In genomic region chr1:64909021-64909420, GRCh38 we compare ENCODE assay signal across 21 cellular contexts. TPM values are rescaled to one million over a fixed set of nuclear protein-coding genes. Genes with fewer than 3 reads are reported as not detected.
DNase-seq lines count a peak whose midpoint lies in the region; ATAC-seq and TF ChIP-seq lines count a peak whose summit lies in the region.
"Had no signal": no experiment of that assay in that cellular context is flagged by ENCODE, and none has a peak within 500 bp of the region (broad histone marks: within the 10 kb centered on the region; RNA-seq: fewer than 3 reads in every experiment).

No MANE protein-coding gene starts in this region.

- TF ChIP-seq CTCF in mammary epithelial cell (conservative IDR thresholded peaks at IDR 0.05 in 1 of 2, IDR thresholded peaks at IDR 0.05 in 1 of 2; ENCODE audit: extremely low read depth in 1 of 2, insufficient read depth in 1 of 2, low read depth in 1 of 2, low read length in 2 of 2): no peak

- H3K9ac ChIP-seq in BLaER1 treated with 17β-estradiol and CSF1 and Interleukin-3, amounts not matched to agents 10 nM and 100 nM: peak overlapping the region in 3 of 11 experiments; percentile 7 to 28 (median 16); a peak in 1 of 22 replicates
- no peak overlapping the region for H3K9ac ChIP-seq in mammary epithelial cell (ENCODE audit: insufficient read depth, low read length)

- dilution Hi-C loops in mammary epithelial cell (cut with HindIII; ENCODE audit: low sequenced_read_pairs): loop anchor here (5.0 kb wide), 1 partner anchor 78 kb away; no protein-coding TSS in a partner anchor

- BruUV-seq in mammary epithelial cell (replicated peaks; lab: Mats Ljungman, UMichigan): no TSS peak

- H3K27me3 ChIP-seq in BLaER1 treated with 17β-estradiol and CSF1 and Interleukin-3, amounts not matched to agents 10 nM and 100 nM: no peaks in the 10 kb centered on the region
- no peaks in the 10 kb centered on the region for H3K27me3 ChIP-seq in mammary epithelial cell (ENCODE audit: insufficient read depth, low read length)
- H3K27me3 ChIP-seq: foreskin keratinocyte, hepatocyte had no signal

- peaks cover 41 to 97% (median 78%) of the 10 kb centered on the region in 11 experiments for H4K20me1 ChIP-seq in BLaER1 treated with 17β-estradiol and CSF1 and Interleukin-3, amounts not matched to agents 10 nM and 100 nM
- no peaks in the 10 kb centered on the region for H4K20me1 ChIP-seq in mammary epithelial cell (ENCODE audit: insufficient read depth, low read length)

- DNase-seq in DMS 273 (lab: John Stamatoyannopoulos, UW; ENCODE audit: unreplicated experiment) (peak; percentile 8), DMS 273 treated with DMSO at 0.1 percent for 48 hours (lab: John Stamatoyannopoulos, UW) (no peak), T-cell (no peak), naive B cell (no peak), caudate nucleus (lab: John Stamatoyannopoulos, UW) (no peak), mammary epithelial cell (no peak), cortex of kidney (lab: John Stamatoyannopoulos, UW) (no peak)
- DNase-seq: activated CD4-positive, alpha-beta T cell treated with anti-CD3 and anti-CD28 coated beads, Interleukin-2, amount 50 U/mL, for 48 hours; activated naive CD4-positive, alpha-beta T cell treated with anti-CD3 and anti-CD28 coated beads, Interleukin-2, amount 50 U/mL, for 16 hours; foreskin keratinocyte; NCI-H1105 treated with DMSO at 0.1 percent for 48 hours; NCI-H2107; stimulated activated CD4-positive, alpha-beta T cell treated with anti-CD3 and anti-CD28 coated beads, Interleukin-4, amount 100 ng/mL, for 1 hour; SW 1271 had no signal

- in situ Hi-C loops in mammary epithelial cell (cut with MboI; ENCODE audit: low sequenced_read_pairs in 2 of 2): no loop called here

- ATAC-seq in T-cell (replicated peaks in 1 of 4) (no peak), naive B cell (ENCODE audit: low read depth in 2 of 2) (no peak)
- ATAC-seq: foreskin keratinocyte had no signal

- peak overlapping the region in 2 of 3 donors; percentile 24 to 32 for H3K4me3 Mint-ChIP-seq in T-cell
- peak overlapping the region in 4 of 8 donors; percentile 21 to 37 (median 30) for H3K4me3 Mint-ChIP-seq in naive B cell
- H3K4me3 Mint-ChIP-seq: nephron had no signal

- H3K27me3 Mint-ChIP-seq in T-cell: no peaks in the 10 kb centered on the region
- H3K27me3 Mint-ChIP-seq in naive B cell: no peaks in the 10 kb centered on the region
- H3K27me3 Mint-ChIP-seq: progenitor cell of endocrine pancreas had no signal

- no peak overlapping the region for H2AFZ ChIP-seq in mammary epithelial cell (ENCODE audit: low read depth, low read length)
- H2AFZ ChIP-seq: hepatocyte had no signal

- H3K27ac Mint-ChIP-seq in T-cell (peak overlapping the region in 1 of 2 donors; percentile 29), naive B cell (peak overlapping the region; percentile 17 to 97 (median 72))
- H3K27ac Mint-ChIP-seq: nephron, progenitor cell of endocrine pancreas had no signal

- no peaks in the 10 kb centered on the region for H3K9me3 Mint-ChIP-seq in T-cell
- peaks cover 0 to 2% (median 0%) of the 10 kb centered on the region in 7 donors for H3K9me3 Mint-ChIP-seq in naive B cell
- H3K9me3 Mint-ChIP-seq: nephron had no signal

- no peak overlapping the region for H3K27ac ChIP-seq in BLaER1 treated with 17β-estradiol and CSF1 and Interleukin-3, amounts not matched to agents 10 nM and 100 nM
- H3K27ac ChIP-seq in caudate nucleus (ENCODE audit: low read depth, low read length) (no peak overlapping the region), mammary epithelial cell (ENCODE audit: insufficient read depth, low read depth, low read length) (no peak overlapping the region)
- H3K27ac ChIP-seq: 22Rv1, foreskin keratinocyte, hepatocyte had no signal

- H3K36me3 Mint-ChIP-seq in T-cell (no peaks in the 10 kb centered on the region), naive B cell (no peaks in the 10 kb centered on the region)

- WGBS in mammary epithelial cell (ENCODE audit: low coverage, missing lambda C conversion rate): 99% methylated on average over 7 of the region's 7 CpGs

- intact Hi-C loops in mammary epithelial cell (cut with micrococcal nuclease): no loop called here

- no peak overlapping the region for H3K4me3 ChIP-seq in BLaER1 treated with 17β-estradiol and CSF1 and Interleukin-3, amounts not matched to agents 10 nM and 100 nM
- no peak overlapping the region for H3K4me3 ChIP-seq in mammary epithelial cell (replicated peaks in 1 of 3; ENCODE audit: insufficient read depth in 1 of 3, low read depth in 2 of 3, low read length in 3 of 3)
- H3K4me3 ChIP-seq: hepatocyte, lung, smooth muscle cell had no signal

- H3K4me1 Mint-ChIP-seq in T-cell: peaks cover 98% of the 10 kb centered on the region in 3 donors
- peaks cover 80 to 93% (median 88%) of the 10 kb centered on the region in 3 donors for H3K4me1 Mint-ChIP-seq in naive B cell

- CTCF ChIA-PET in T-cell (lab: Charles Lee) (interaction anchor here in 1 of 2 donors (0.9 kb wide), 1 partner anchor 9 kb away, joined by 3 read pairs; no protein-coding TSS in a partner anchor), mammary epithelial cell (lab: Charles Lee; ENCODE audit: low non-redundant PET) (no interaction called here)

- H3K4me2 ChIP-seq in BLaER1 treated with 17β-estradiol and CSF1 and Interleukin-3, amounts not matched to agents 10 nM and 100 nM: peak overlapping the region in 6 of 11 experiments; percentile 7 to 54 (median 38); a peak in 8 of 22 replicates
- no peak overlapping the region for H3K4me2 ChIP-seq in mammary epithelial cell (ENCODE audit: insufficient read depth, low read depth, low read length)
- H3K4me2 ChIP-seq: hepatocyte, smooth muscle cell had no signal

- POLR2A ChIA-PET in T-cell (lab: Charles Lee): interaction anchor here (0.6 to 1.0 kb wide), 2 partner anchors 8 to 13 kb away, joined by 3 to 4 read pairs; no protein-coding TSS in a partner anchor

- H3K9me3 ChIP-seq in BLaER1 treated with 17β-estradiol and CSF1 and Interleukin-3, amounts not matched to agents 10 nM and 100 nM (replicated peaks in 1 of 11): peaks cover 0 to 20% (median 8%) of the 10 kb centered on the region in 11 experiments; a peak in 13 of 22 replicates
- H3K9me3 ChIP-seq in mammary epithelial cell (replicated peaks; ENCODE audit: insufficient read depth, low read length): no peaks in the 10 kb centered on the region

- H3K36me3 ChIP-seq in BLaER1 treated with 17β-estradiol and CSF1 and Interleukin-3, amounts not matched to agents 10 nM and 100 nM: peaks cover 0 to 7% (median 0%) of the 10 kb centered on the region in 11 experiments; a peak in 3 of 22 replicates
- H3K36me3 ChIP-seq in mammary epithelial cell (ENCODE audit: insufficient read depth, low read length): no peaks in the 10 kb centered on the region

- H3K79me2 ChIP-seq in mammary epithelial cell (ENCODE audit: insufficient read depth, low read length): peaks cover 82% of the 10 kb centered on the region

- peaks cover 10 to 38% (median 16%) of the 10 kb centered on the region in 10 experiments; a peak in 19 of 20 replicates for H3K4me1 ChIP-seq in BLaER1 treated with 17β-estradiol and CSF1 and Interleukin-3, amounts not matched to agents 10 nM and 100 nM
- H3K4me1 ChIP-seq in mammary epithelial cell (ENCODE audit: insufficient read depth, low read length): peaks cover 4% of the 10 kb centered on the region
- H3K4me1 ChIP-seq: foreskin keratinocyte had no signal

RNA-seq across cellular contexts. Expression of gene JAK1, which starts 57.3 kb away (rescaled TPM):
- 100 to 1,000 TPM; 272 to 323 (median 288) TPM for total RNA-seq in T-cell
- 100 to 1,000 TPM; 182 to 259 (median 194) TPM for polyA plus RNA-seq in naive B cell (ENCODE audit: low read depth in 6 of 6)
- 100 to 1,000 TPM in 1 of 2 donors, 10 to 100 TPM in 1; 74.9 to 125 TPM for total RNA-seq in mammary epithelial cell
- polyA plus RNA-seq in mammary epithelial cell: 41.4 TPM
- 87.6 TPM for polyA minus RNA-seq in mammary epithelial cell
